Comparison of ENCODE assay signal across 8 cellular contexts in genomic region chr15:63833246-63833696, GRCh38. TPM values are rescaled to one million over a fixed set of nuclear protein-coding genes. Genes with fewer than 3 reads are reported as not detected.
DNase-seq lines count a peak whose midpoint lies in the region; ATAC-seq and TF ChIP-seq lines count a peak whose summit lies in the region.

No MANE protein-coding gene starts in this region.

- H3K4me3 Mint-ChIP-seq in activated CD4-positive, alpha-beta memory T cell treated with anti-CD3 and anti-CD28 coated beads for 36 hours, result peak overlapping the region; percentile 96
- H3K4me3 Mint-ChIP-seq in endodermal cell, result peak overlapping the region; percentile 90

- H3K27me3 ChIP-seq in endodermal cell (ENCODE audit: control insufficient read depth, insufficient read depth, low read length, poor library complexity, severe bottlenecking), result no peaks in the 10 kb centered on the region
- no peaks in the 10 kb centered on the region for H3K27me3 ChIP-seq in muscle layer of colon (ENCODE audit: control insufficient read depth in 1 of 2, insufficient read depth in 2 of 2, low read length in 2 of 2)

- H3K36me3 Mint-ChIP-seq in activated CD4-positive, alpha-beta memory T cell treated with anti-CD3 and anti-CD28 coated beads for 36 hours, result no peaks in the 10 kb centered on the region
- H3K36me3 Mint-ChIP-seq in endodermal cell (ENCODE audit: low read depth), result no peaks in the 10 kb centered on the region

- H3K27ac ChIP-seq in endodermal cell (ENCODE audit: low read depth, low read length), result peak overlapping the region; percentile 87
- peak overlapping the region; percentile 87 for H3K27ac ChIP-seq in muscle layer of colon (ENCODE audit: low read depth, low read length)
- peak overlapping the region; percentile 87 for H3K27ac ChIP-seq in substantia nigra (ENCODE audit: low read depth, low read length, poor library complexity, severe bottlenecking)

- intact Hi-C loops in activated CD4-positive, alpha-beta memory T cell treated with anti-CD3 and anti-CD28 coated beads for 36 hours (cut with micrococcal nuclease), result loop anchor here (1.0 to 10.0 kb wide), 6 partner anchors 58 to 358 kb away; partner anchors contain the start of genes CIAO2A and DAPK2

- POLR2A ChIA-PET in activated CD4-positive, alpha-beta memory T cell treated with anti-CD3 and anti-CD28 coated beads for 36 hours (lab: Charles Lee), result interaction anchor here (0.6 to 1.4 kb wide), 6 partner anchors 9 to 343 kb away, joined by 3 to 6 read pairs (median 4); partner anchors contain the start of gene CIAO2A

- H3K4me1 ChIP-seq in endodermal cell (ENCODE audit: control insufficient read depth, insufficient read depth, low read length) (no peaks in the 10 kb centered on the region), muscle layer of colon (ENCODE audit: insufficient read depth, low read length) (peaks cover 42% of the 10 kb centered on the region)

- H3K9me3 Mint-ChIP-seq in activated CD4-positive, alpha-beta memory T cell treated with anti-CD3 and anti-CD28 coated beads for 36 hours, result no peaks in the 10 kb centered on the region
- no peaks in the 10 kb centered on the region for H3K9me3 Mint-ChIP-seq in endodermal cell

- WGBS in endodermal cell (ENCODE audit: insufficient coverage in 1 of 2, insufficient read length in 1 of 2), 2 experiments, result 0 to 2% methylated on average over 8 to 45 of the region's 45 CpGs

- peaks cover 44% of the 10 kb centered on the region for H3K4me1 Mint-ChIP-seq in activated CD4-positive, alpha-beta memory T cell treated with anti-CD3 and anti-CD28 coated beads for 36 hours (ENCODE audit: low read depth)
- peaks cover 3% of the 10 kb centered on the region for H3K4me1 Mint-ChIP-seq in endodermal cell

- peak; percentile 28 for ATAC-seq in GM21619 (IDR thresholded peaks at IDR 0.05; ENCODE audit: unreplicated experiment)

- H3K36me3 ChIP-seq in endodermal cell (ENCODE audit: control insufficient read depth, insufficient read depth, low read length) (no peaks in the 10 kb centered on the region), muscle layer of colon (ENCODE audit: insufficient read depth, low read length) (no peaks in the 10 kb centered on the region)

- no peaks in the 10 kb centered on the region for H3K27me3 Mint-ChIP-seq in activated CD4-positive, alpha-beta memory T cell treated with anti-CD3 and anti-CD28 coated beads for 36 hours
- peaks cover 4% of the 10 kb centered on the region for H3K27me3 Mint-ChIP-seq in endodermal cell (ENCODE audit: insufficient read depth)

- in situ Hi-C loops in KBM-7 (cut with MboI; ENCODE audit: low pct_unique_long_range_greater_than_20kb, low sequenced_read_pairs), result no loop called here

- peak overlapping the region; percentile 78 for H3K9ac ChIP-seq in endodermal cell (ENCODE audit: extremely low read depth, low read length, poor library complexity, severe bottlenecking)
- H3K9ac ChIP-seq in muscle layer of colon (ENCODE audit: low read length), result peak overlapping the region; percentile 88

- DNase-seq in DMS114 treated with DMSO at 0.1 percent for 48 hours (lab: John Stamatoyannopoulos, UW; ENCODE audit: unreplicated experiment), result peak; percentile 20
- peak; percentile 53 for DNase-seq in KBM-7
- DNase-seq in activated CD4-positive, alpha-beta memory T cell treated with anti-CD3 and anti-CD28 coated beads for 36 hours, result peak; percentile 46
- peak; percentile 80 for DNase-seq in endodermal cell
- peak in 22 of 49 donors; percentile 1 to 45 (median 26) for DNase-seq in substantia nigra (lab: John Stamatoyannopoulos, UW)
- no peak for DNase-seq in NCI-H1436 (lab: John Stamatoyannopoulos, UW)

- H3K4me3 ChIP-seq in endodermal cell (ENCODE audit: low read length) (peak overlapping the region; percentile 92), muscle layer of colon (ENCODE audit: low read depth in 1 of 2, low read length in 2 of 2) (peak overlapping the region; percentile 90 to 91)

- CTCF ChIA-PET in activated CD4-positive, alpha-beta memory T cell treated with anti-CD3 and anti-CD28 coated beads for 36 hours (lab: Charles Lee), result interaction anchor here (0.7 to 1.6 kb wide), 7 partner anchors 56 to 222 kb away, joined by 3 to 11 read pairs (median 3); partner anchors contain the start of gene DAPK2

- peak overlapping the region; percentile 66 for H3K27ac Mint-ChIP-seq in activated CD4-positive, alpha-beta memory T cell treated with anti-CD3 and anti-CD28 coated beads for 36 hours
- H3K27ac Mint-ChIP-seq in endodermal cell, result peak overlapping the region; percentile 75

- H3K9me3 ChIP-seq in endodermal cell (ENCODE audit: control insufficient read depth, low read length) (no peaks in the 10 kb centered on the region), muscle layer of colon (ENCODE audit: low read length) (no peaks in the 10 kb centered on the region)

- no peak for TF ChIP-seq CTCF in endodermal cell (conservative IDR thresholded peaks at IDR 0.05)

RNA-seq across cellular contexts. Expression of gene HERC1, which starts 0.5 kb away (rescaled TPM):
- 10 to 100 TPM; 48.6 to 55.7 TPM for total RNA-seq in activated CD4-positive, alpha-beta memory T cell treated with anti-CD3 and anti-CD28 coated beads for 36 hours
- total RNA-seq in endodermal cell, result 10 to 100 TPM; 31.3 to 34.6 TPM
- polyA plus RNA-seq in endodermal cell (2013, experiment 1 of 2), result 30.0 TPM
- polyA plus RNA-seq in endodermal cell (2013, experiment 2 of 2), result 34.7 TPM
